8 cellular contexts compared by ENCODE assay signal in genomic region chr3:50674349-50675178, GRCh38. TPM values are rescaled to one million over a fixed set of nuclear protein-coding genes. Genes with fewer than 3 reads are reported as not detected.
A peak's percentile ranks its signal among the peaks of the same experiment; 100 is the strongest.
DNase-seq lines count a peak whose midpoint lies in the region; ATAC-seq and TF ChIP-seq lines count a peak whose summit lies in the region.

DOCK3 (plus strand) TSS chr3:50674927; CDS start chr3:50675264, 337 bp downstream.

- no TSS peak for BruUV-seq in mammary epithelial cell (replicated peaks; lab: Mats Ljungman, UMichigan)

- TF ChIP-seq CTCF in GM10248 (IDR thresholded peaks at IDR 0.05; ENCODE audit: control extremely low read depth, extremely low read depth, low read depth, missing control alignments), result no peak
- no peak for TF ChIP-seq CTCF in WERI-Rb-1 (IDR thresholded peaks at IDR 0.05; ENCODE audit: low read depth, low read length)
- TF ChIP-seq CTCF in mammary epithelial cell (conservative IDR thresholded peaks at IDR 0.05 in 1 of 2, IDR thresholded peaks at IDR 0.05 in 1 of 2; ENCODE audit: extremely low read depth in 1 of 2, insufficient read depth in 1 of 2, low read depth in 1 of 2, low read length in 2 of 2), result no peak

- in situ Hi-C loops in mammary epithelial cell (cut with MboI; ENCODE audit: low sequenced_read_pairs in 2 of 2), result no loop called here

- H3K4me3 ChIP-seq in HUES48 (ENCODE audit: low read depth, low read length) (peak within 1 kb of the TSS; percentile 77), WERI-Rb-1 (ENCODE audit: low read depth, low read length) (peak within 1 kb of the TSS; percentile 45), mammary epithelial cell (replicated peaks in 1 of 3; ENCODE audit: insufficient read depth in 1 of 3, low read depth in 2 of 3, low read length in 3 of 3) (peak within 1 kb of the TSS in 2 of 3 experiments; percentile 37 to 49)

- peak within 1 kb of the TSS; percentile 98 for H3K4me2 ChIP-seq in mammary epithelial cell (ENCODE audit: insufficient read depth, low read depth, low read length)

- ATAC-seq in GM19455 (IDR thresholded peaks at IDR 0.05; ENCODE audit: unreplicated experiment), result no peak

- dilution Hi-C loops in mammary epithelial cell (cut with HindIII; ENCODE audit: low sequenced_read_pairs), result no loop called here

- WGBS in mammary epithelial cell (ENCODE audit: low coverage, missing lambda C conversion rate), result 19% methylated on average over 19 of the region's 89 CpGs

- H4K20me1 ChIP-seq in mammary epithelial cell (ENCODE audit: insufficient read depth, low read length), result peaks cover 5% of the 10 kb centered on the region

- H3K27me3 ChIP-seq in HUES48 (ENCODE audit: control insufficient read depth, insufficient read depth, low read length) (peaks cover 21% of the 10 kb centered on the region), WERI-Rb-1 (ENCODE audit: insufficient read depth, low read depth, severe bottlenecking) (peaks cover 18% of the 10 kb centered on the region), mammary epithelial cell (ENCODE audit: insufficient read depth, low read length) (peaks cover 35% of the 10 kb centered on the region)

- H3K27ac ChIP-seq in HUES48 (ENCODE audit: low read depth, low read length) (no peak within 1 kb of the TSS), WERI-Rb-1 (peak within 1 kb of the TSS; percentile 48; the same call in 1 of the 2 replicates), mammary epithelial cell (ENCODE audit: insufficient read depth, low read depth, low read length) (no peak within 1 kb of the TSS)

- H3K9me3 ChIP-seq in HUES48 (ENCODE audit: control insufficient read depth, insufficient read depth, low read length) (no peaks in the 10 kb centered on the region), WERI-Rb-1 (ENCODE audit: severe bottlenecking) (peaks cover 2% of the 10 kb centered on the region), mammary epithelial cell (replicated peaks; ENCODE audit: insufficient read depth, low read length) (no peaks in the 10 kb centered on the region)

- POLR2A ChIA-PET in GM10248 (lab: Yijun Ruan, JAX), result no interaction called here

- DNase-seq in GM10248 (ENCODE audit: extremely low spot score), result peak; percentile 74
- peak; percentile 57 for DNase-seq in WERI-Rb-1
- DNase-seq in mammary epithelial cell, result peak; percentile 19
- peak; percentile 38 for DNase-seq in iris pigment epithelial cell (ENCODE audit: low read depth)
- DNase-seq in stimulated activated CD4-positive, alpha-beta T cell treated with anti-CD3 and anti-CD28 coated beads, Interleukin-15, amount 100 ng/mL, for 24 hours, result peak; percentile 74
- no peak for DNase-seq in OCI-M1 (lab: John Stamatoyannopoulos, UW)

- H3K79me2 ChIP-seq in mammary epithelial cell (ENCODE audit: insufficient read depth, low read length), result no peaks in the 10 kb centered on the region

- peak within 1 kb of the TSS; percentile 88 for H2AFZ ChIP-seq in mammary epithelial cell (ENCODE audit: low read depth, low read length)

- CTCF ChIA-PET in GM10248 (lab: Yijun Ruan, JAX) (interaction anchor here (1.2 to 1.6 kb wide), 2 partner anchors 22 to 698 kb away, joined by 3 to 4 read pairs; no protein-coding TSS in a partner anchor), mammary epithelial cell (lab: Charles Lee; ENCODE audit: low non-redundant PET) (interaction anchor here (0.6 kb wide), 1 partner anchor 428 kb away, joined by 3 read pairs; no protein-coding TSS in a partner anchor)

- H3K4me1 ChIP-seq in HUES48 (ENCODE audit: control insufficient read depth, insufficient read depth, low read length) (peaks cover 23% of the 10 kb centered on the region), mammary epithelial cell (ENCODE audit: insufficient read depth, low read length) (peaks cover 8% of the 10 kb centered on the region)

- H3K9ac ChIP-seq in HUES48 (ENCODE audit: low read depth, low read length) (peak within 1 kb of the TSS; percentile 70), mammary epithelial cell (ENCODE audit: insufficient read depth, low read length) (no peak within 1 kb of the TSS)

- intact Hi-C loops in mammary epithelial cell (cut with micrococcal nuclease), result no loop called here

- no peaks in the 10 kb centered on the region for H3K36me3 ChIP-seq in HUES48 (ENCODE audit: control insufficient read depth, insufficient read depth, low read length)
- H3K36me3 ChIP-seq in WERI-Rb-1, result no peaks in the 10 kb centered on the region
- H3K36me3 ChIP-seq in mammary epithelial cell (ENCODE audit: insufficient read depth, low read length), result no peaks in the 10 kb centered on the region

RNA-seq across cellular contexts. Expression of gene DOCK3, which starts in this region (rescaled TPM):
- under 1 TPM; 0.17 to 0.38 TPM for total RNA-seq in mammary epithelial cell
- polyA plus RNA-seq in mammary epithelial cell, result 0.08 TPM
- polyA minus RNA-seq in mammary epithelial cell, result not detected

Comparison
In these comparisons a context has a peak if more than half of its experiments do, and no peak if none do; other contexts are left out.
1. Peak in DNase-seq, H3K4me3 ChIP-seq and H3K4me2 ChIP-seq in mammary epithelial cell; RNA of the gene not detected or under 1 TPM.